ENCODE assay signal across 16 cellular contexts in genomic region chr16:88469615-88470395, GRCh38. TPM values are rescaled to one million over a fixed set of nuclear protein-coding genes. Genes with fewer than 3 reads are reported as not detected.
DNase-seq lines count a peak whose midpoint lies in the region; ATAC-seq, FAIRE-seq and TF ChIP-seq lines count a peak whose summit lies in the region.
"Had no signal": no experiment of that assay in that cellular context is flagged by ENCODE, and none has a peak within 500 bp of the region (broad histone marks: within the 10 kb centered on the region; RNA-seq: fewer than 3 reads in every experiment).

No MANE protein-coding gene starts in this region.

- no peak for TF ChIP-seq CTCF in activated CD8-positive, alpha-beta T cell treated with anti-CD3 and anti-CD28 coated beads for 36 hours (IDR thresholded peaks at IDR 0.05)
- no peak for TF ChIP-seq CTCF in GM12878 (IDR thresholded peaks at IDR 0.05 in 2 of 3, conservative IDR thresholded peaks at IDR 0.05 in 1 of 3; ENCODE audit: control insufficient read depth in 2 of 3, extremely low read depth in 1 of 3, insufficient read depth in 1 of 3, low read depth in 3 of 3, low read length in 3 of 3)

- H3K4me2 ChIP-seq in GM12878 (ENCODE audit: control insufficient read depth, insufficient read depth), result no peak overlapping the region

- TF ChIP-seq POLR2A in GM12878 (IDR thresholded peaks at IDR 0.05; ENCODE audit: low read depth, low read length), result no peak

- CTCF ChIA-PET in activated CD8-positive, alpha-beta T cell treated with anti-CD3 and anti-CD28 coated beads for 36 hours (lab: Charles Lee), result no interaction called here
- CTCF ChIA-PET in GM12878 (lab: Yijun Ruan, JAX), result no interaction called here

- no peak overlapping the region for H3K27ac ChIP-seq in GM12878 (ENCODE audit: control insufficient read depth, insufficient read depth)
- H3K27ac ChIP-seq: 22Rv1, thoracic aorta had no signal

- intact Hi-C loops in activated CD8-positive, alpha-beta T cell treated with anti-CD3 and anti-CD28 coated beads for 36 hours (cut with micrococcal nuclease), result no loop called here
- intact Hi-C loops in GM12878 (cut with micrococcal nuclease; ENCODE audit: unreplicated experiment), result no loop called here

- POLR2A ChIA-PET in activated CD8-positive, alpha-beta T cell treated with anti-CD3 and anti-CD28 coated beads for 36 hours (lab: Charles Lee), result interaction anchor here (1.9 kb wide), 1 partner anchor 13 kb away, joined by 5 read pairs; no protein-coding TSS in a partner anchor
- POLR2A ChIA-PET in GM12878 (lab: Charles Lee), result no interaction called here

- H3K4me1 Mint-ChIP-seq in activated CD8-positive, alpha-beta T cell treated with anti-CD3 and anti-CD28 coated beads for 36 hours (ENCODE audit: low read depth), result peaks cover 61% of the 10 kb centered on the region
- H3K4me1 Mint-ChIP-seq in stimulated activated memory B cell treated with anti-CD40 and anti-IgM and Interleukin-4, amounts not matched to agents 10 μg/mL and 1 μg/mL and 100 μg/mL, for 72 hours, result peaks cover 73% of the 10 kb centered on the region

- no TSS peak for BruUV-seq in GM12878 (replicated peaks; lab: Mats Ljungman, UMichigan)

- RAD21 ChIA-PET in GM12878 (lab: Charles Lee; ENCODE audit: unreplicated experiment), result no interaction called here

- H3K9ac ChIP-seq in GM12878 (ENCODE audit: control insufficient read depth, insufficient read depth, low read length), result no peak overlapping the region

- H3K27me3 Mint-ChIP-seq in activated CD8-positive, alpha-beta T cell treated with anti-CD3 and anti-CD28 coated beads for 36 hours, result no peaks in the 10 kb centered on the region
- no peaks in the 10 kb centered on the region for H3K27me3 Mint-ChIP-seq in stimulated activated memory B cell treated with anti-CD40 and anti-IgM and Interleukin-4, amounts not matched to agents 10 μg/mL and 1 μg/mL and 100 μg/mL, for 72 hours
- H3K27me3 Mint-ChIP-seq: naive B cell had no signal

- TF ChIP-seq RAD21 in GM12878 (IDR thresholded peaks at IDR 0.05; ENCODE audit: insufficient read depth, low read depth, low read length), result no peak

- H3K4me3 ChIP-seq in GM12878, result no peak overlapping the region
- H3K4me3 ChIP-seq: thoracic aorta had no signal

- peak overlapping the region; percentile 49 for H3K27ac Mint-ChIP-seq in activated CD8-positive, alpha-beta T cell treated with anti-CD3 and anti-CD28 coated beads for 36 hours
- peak overlapping the region; percentile 79 for H3K27ac Mint-ChIP-seq in stimulated activated memory B cell treated with anti-CD40 and anti-IgM and Interleukin-4, amounts not matched to agents 10 μg/mL and 1 μg/mL and 100 μg/mL, for 72 hours

- H3K36me3 ChIP-seq in GM12878 (ENCODE audit: control insufficient read depth in 2 of 2, insufficient read depth in 2 of 2, low read length in 1 of 2), result no peaks in the 10 kb centered on the region
- H3K36me3 ChIP-seq: thoracic aorta had no signal

- in situ Hi-C loops in GM12878 (cut with MboI), result no loop called here

- H3K27me3 ChIP-seq in GM12878 (replicated peaks in 1 of 2; ENCODE audit: control insufficient read depth in 2 of 2, insufficient read depth in 2 of 2, low read length in 1 of 2), result no peaks in the 10 kb centered on the region

- peaks cover 27% of the 10 kb centered on the region for H3K4me1 ChIP-seq in GM12878 (ENCODE audit: control insufficient read depth, insufficient read depth, low read length)

- H3K36me3 Mint-ChIP-seq in activated CD8-positive, alpha-beta T cell treated with anti-CD3 and anti-CD28 coated beads for 36 hours (ENCODE audit: low read depth), result peaks cover 2% of the 10 kb centered on the region
- no peaks in the 10 kb centered on the region for H3K36me3 Mint-ChIP-seq in stimulated activated memory B cell treated with anti-CD40 and anti-IgM and Interleukin-4, amounts not matched to agents 10 μg/mL and 1 μg/mL and 100 μg/mL, for 72 hours
- H3K36me3 Mint-ChIP-seq: naive B cell had no signal

- no peak for FAIRE-seq in GM12878 (lab: Jason Lieb, UNC)
- FAIRE-seq: RCC 7860 had no signal

- no peaks in the 10 kb centered on the region for H3K9me3 ChIP-seq in GM12878 (replicated peaks; ENCODE audit: control insufficient read depth, insufficient read depth, low read length)
- H3K9me3 ChIP-seq: thoracic aorta had no signal

- H3K79me2 ChIP-seq in GM12878 (ENCODE audit: control insufficient read depth, insufficient read depth, low read length), result no peaks in the 10 kb centered on the region; the same call in 1 of the 2 replicates

- H4K20me1 ChIP-seq in GM12878 (ENCODE audit: control insufficient read depth, insufficient read depth), result 0 out of 2 replicates have a peak, but pooled peaks cover 2% of the 10 kb centered on the region

- SMC1A ChIA-PET in GM12878 (lab: Charles Lee; ENCODE audit: uncharacterized antibody, unreplicated experiment), result no interaction called here

- WGBS in GM12878 (ENCODE audit: insufficient coverage, insufficient replicate concordance, low lambda C conversion rate, missing lambda C conversion rate), result 36% methylated on average over 18 of the region's 19 CpGs

- H2AFZ ChIP-seq in GM12878 (ENCODE audit: control insufficient read depth, low read depth, low read length), result no peak overlapping the region

- no peak for DNase-seq in activated CD4-positive, CD25-positive, alpha-beta regulatory T cell treated with anti-CD3 and anti-CD28 coated beads, Interleukin-2, amount 50 U/mL, for 72 hours
- DNase-seq in activated CD8-positive, alpha-beta T cell treated with anti-CD3 and anti-CD28 coated beads for 36 hours, result peak; percentile 67
- no peak for DNase-seq in GM12878 (ENCODE audit: low read depth, low spot score)
- no peak for DNase-seq in pons (ENCODE audit: low spot score)
- DNase-seq: COR-L47, left colon, MV-4-11, naive B cell, NCI-H510A treated with DMSO at 0.1 percent for 48 hours had no signal

- H3K9me3 Mint-ChIP-seq in activated CD8-positive, alpha-beta T cell treated with anti-CD3 and anti-CD28 coated beads for 36 hours, result no peaks in the 10 kb centered on the region
- no peaks in the 10 kb centered on the region for H3K9me3 Mint-ChIP-seq in stimulated activated memory B cell treated with anti-CD40 and anti-IgM and Interleukin-4, amounts not matched to agents 10 μg/mL and 1 μg/mL and 100 μg/mL, for 72 hours
- H3K9me3 Mint-ChIP-seq: naive B cell had no signal

- TF ChIP-seq EP300 in GM12878 (IDR thresholded peaks at IDR 0.05; ENCODE audit: borderline replicate concordance in 1 of 2, control insufficient read depth in 1 of 2, low read depth in 2 of 2, low read length in 2 of 2), result no peak

- peak; percentile 42 to 50 for ATAC-seq in activated CD4-positive, CD25-positive, alpha-beta regulatory T cell treated with anti-CD3 and anti-CD28 coated beads, Interleukin-2, amount 50 U/mL, for 24 hours
- ATAC-seq in activated CD8-positive, alpha-beta T cell treated with anti-CD3 and anti-CD28 coated beads for 36 hours, result peak; percentile 55
- ATAC-seq in GM12878 (peak; percentile 10; the same call in 1 of the 3 replicates), GM19452 (IDR thresholded peaks at IDR 0.05; ENCODE audit: unreplicated experiment) (no peak), HG03469 (IDR thresholded peaks at IDR 0.05; ENCODE audit: unreplicated experiment) (no peak)
- ATAC-seq in stimulated activated memory B cell treated with anti-CD40 and anti-IgM and Interleukin-4, amounts not matched to agents 10 μg/mL and 1 μg/mL and 100 μg/mL, for 72 hours, result peak; percentile 64
- ATAC-seq: left colon had no signal

- H3K4me3 Mint-ChIP-seq in activated CD8-positive, alpha-beta T cell treated with anti-CD3 and anti-CD28 coated beads for 36 hours, result no peak overlapping the region
- H3K4me3 Mint-ChIP-seq in stimulated activated memory B cell treated with anti-CD40 and anti-IgM and Interleukin-4, amounts not matched to agents 10 μg/mL and 1 μg/mL and 100 μg/mL, for 72 hours, result peak overlapping the region; percentile 40

TF ChIP-seq in GM12878, 131 proteins besides CTCF, POLR2A, EP300 and RAD21 (continues in another document):
- peak in 1 of 2 experiments; percentile 23; a peak in 1 of 4 replicates for TF ChIP-seq BHLHE40 (IDR thresholded peaks at IDR 0.05; ENCODE audit: borderline replicate concordance in 1 of 2, low read depth in 2 of 2, low read length in 1 of 2)

RNA-seq across cellular contexts. Expression of gene ZFPM1, which starts 16.7 kb away (rescaled TPM):
- 10 to 100 TPM; 15.0 to 18.0 TPM for total RNA-seq in activated CD8-positive, alpha-beta T cell treated with anti-CD3 and anti-CD28 coated beads for 36 hours
- total RNA-seq in GM12878 (2013; cell fraction: nucleolus; rRNA removed), result 5.8 and 7.0 TPM in 2 replicates
- total RNA-seq in GM12878 (2014; rRNA removed) (0.82 and 1.1 TPM in 2 replicates), GM12878 (2014; rRNA removed; fragmentation: Illumina TruSeq; extraction: Trizol) (0.23 and 0.36 TPM in 2 replicates), GM12878 (2021) (4.0 and 5.1 TPM in 2 replicates)
- 0.13 TPM for polyA plus RNA-seq in GM12878 (2011; ENCODE audit: low read depth)
- polyA plus RNA-seq in GM12878 (2011; rRNA removed) (0.13 and 0.46 TPM in 2 replicates), GM12878 (2014; fragmentation: Illumina TruSeq; extraction: Trizol) (0.24 TPM in 1 of 2 replicates, not detected in the other), GM12878 (2014; fragmentation: Nextera tagmentation; extraction: Ambion mirVana) (under 1 TPM; 0.02 to 0.03 TPM), GM12878 (2014; rRNA removed) (1.2 and 1.5 TPM in 2 replicates), GM12878 (2016; fragmentation: Nextera tagmentation; extraction: Ambion mirVana) (under 1 TPM; 0.03 to 0.09 TPM)
- polyA plus RNA-seq in GM12878 (2011; cell fraction: cytosol; rRNA removed), result 0.34 and 0.69 TPM in 2 replicates
- 2.9 and 5.4 TPM in 2 replicates for polyA plus RNA-seq in GM12878 (2011; cell fraction: nucleus; rRNA removed)
- 1.7 and 1.8 TPM in 2 replicates for polyA plus RNA-seq in GM12878 (2012)
- 0.51 and 1.3 TPM in 2 replicates for polyA minus RNA-seq in GM12878 (2011; rRNA and poly(A)+ RNA removed)
- polyA minus RNA-seq in GM12878 (2011; cell fraction: cytosol; rRNA and poly(A)+ RNA removed), result 1.2 and 2.1 TPM in 2 replicates
- polyA minus RNA-seq in GM12878 (2011; cell fraction: nucleus; rRNA and poly(A)+ RNA removed), result 1.2 and 5.1 TPM in 2 replicates

Comparison
In these comparisons a context has a peak if more than half of its experiments do, and no peak if none do; other contexts are left out.
1. ATAC-seq: peak in activated CD4-positive, CD25-positive, alpha-beta regulatory T cell treated with anti-CD3 and anti-CD28 coated beads, Interleukin-2, amount 50 U/mL, for 24 hours (2 of 2), activated CD8-positive, alpha-beta T cell treated with anti-CD3 and anti-CD28 coated beads for 36 hours (single experiment), GM12878 (single experiment) and stimulated activated memory B cell treated with anti-CD40 and anti-IgM and Interleukin-4, amounts not matched to agents 10 μg/mL and 1 μg/mL and 100 μg/mL, for 72 hours (single experiment); none in GM19452 (single experiment) and HG03469 (single experiment).